1 cellular context compared by ENCODE assay signal in genomic region chr11:68015467-68015866, GRCh38.
TF ChIP-seq lines count a peak whose summit lies in the region.

No MANE protein-coding gene starts in this region.

TF ChIP-seq in HepG2, 621 proteins besides CTCF, POLR2A, EP300 and RAD21:
- no peak for TF ChIP-seq ZFP1 (CRISPR knock-in tag; IDR thresholded peaks at IDR 0.05)
- TF ChIP-seq ZKSCAN1 (IDR thresholded peaks at IDR 0.05; ENCODE audit: low read length) = peak; percentile 88
